In the genomic region with DNA sequence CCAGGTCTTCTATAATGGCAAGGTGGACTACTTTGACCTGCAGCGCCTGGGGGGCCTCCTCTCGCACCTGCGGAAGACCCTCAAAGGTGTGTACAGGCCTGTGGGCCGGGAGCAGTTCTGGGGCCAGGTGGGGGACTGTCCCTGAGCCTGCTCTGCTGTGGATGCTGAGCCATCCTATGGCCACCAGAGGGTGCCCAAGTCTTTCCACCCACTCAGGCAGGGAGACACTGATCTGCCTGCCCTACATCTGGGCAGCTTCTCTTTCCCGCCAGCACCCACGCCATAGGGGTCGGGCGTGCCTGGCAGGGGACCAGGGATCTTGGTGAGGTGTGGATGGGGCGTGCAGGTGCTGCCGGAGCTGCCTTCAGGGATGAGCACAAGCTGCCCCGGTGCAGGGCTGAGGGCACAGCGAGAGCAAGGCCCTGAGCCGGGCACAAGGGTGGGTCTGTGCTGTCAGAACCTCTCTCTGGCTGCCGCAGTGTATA, we compare ENCODE assay signal across 8 cellular contexts. TPM values are rescaled to one million over a fixed set of nuclear protein-coding genes. Genes with fewer than 3 reads are reported as not detected.
DNase-seq lines count a peak whose midpoint lies in the region; ATAC-seq and TF ChIP-seq lines count a peak whose summit lies in the region.

No MANE protein-coding gene starts in this region.

- no peak overlapping the region for H3K14ac ChIP-seq in neuronal stem cell (ENCODE audit: low read length)

- H3K9ac ChIP-seq in neuronal stem cell (ENCODE audit: low read depth, low read length, poor library complexity) = peak overlapping the region; percentile 67

- TF ChIP-seq POLR2A in uterus (IDR thresholded peaks at IDR 0.05) = no peak

- H3K27me3 ChIP-seq in neuronal stem cell (ENCODE audit: control insufficient read depth in 3 of 3, insufficient read depth in 3 of 3, low read depth in 1 of 3, low read length in 3 of 3) (no peaks in the 10 kb centered on the region), uterus (no peaks in the 10 kb centered on the region)

- ATAC-seq in HG03342 (IDR thresholded peaks at IDR 0.05; ENCODE audit: unreplicated experiment) = peak; percentile 82

- no TSS peak for BruUV-seq in OCI-LY7 (replicated peaks; lab: Mats Ljungman, UMichigan)

- no peak overlapping the region for H2BK12ac ChIP-seq in neuronal stem cell (ENCODE audit: low read length)

- no peak overlapping the region for H4K8ac ChIP-seq in neuronal stem cell (ENCODE audit: low read depth, low read length)

- no CpG with 5 or more reads among the region's 14 CpGs for WGBS in neuronal stem cell (ENCODE audit: extremely low coverage in 2 of 2, insufficient read length in 2 of 2, insufficient replicate concordance in 1 of 2), 2 donors

- no peak overlapping the region for H4K91ac ChIP-seq in neuronal stem cell (ENCODE audit: low read depth, low read length, poor library complexity)

- CTCF ChIA-PET in OCI-LY7 (lab: Charles Lee; ENCODE audit: unreplicated experiment) = no interaction called here

- H3K79me2 ChIP-seq in OCI-LY7 (ENCODE audit: insufficient read depth, low read depth, low read length) = no peaks in the 10 kb centered on the region

- H4K20me1 ChIP-seq in OCI-LY7 (ENCODE audit: insufficient read depth, low read length) = no peaks in the 10 kb centered on the region

- H3K4ac ChIP-seq in neuronal stem cell (ENCODE audit: low read length) = no peak overlapping the region

- DNase-seq in NK-92 treated with Interleukin-12 subunit alpha and Interleukin-12 subunit beta, amount 100 ng/mL, for 24 hours (lab: John Stamatoyannopoulos, UW) = peak; percentile 9
- DNase-seq in NK-92 (lab: John Stamatoyannopoulos, UW; ENCODE audit: unreplicated experiment) = no peak
- DNase-seq in OCI-LY7 (ENCODE audit: low spot score) = peak; percentile 76
- peak; percentile 69 for DNase-seq in activated T-cell treated with anti-CD3 and anti-CD28 coated beads, Interleukin-2, amount 50 U/mL, for 1 hour
- peak; percentile 49 for DNase-seq in fibroblast of gingiva (ENCODE audit: low read depth)
- DNase-seq in neuronal stem cell (ENCODE audit: low spot score) = peak; percentile 45
- peak; percentile 43 to 54 for DNase-seq in uterus

- peak overlapping the region; percentile 16 for H2BK5ac ChIP-seq in neuronal stem cell (ENCODE audit: low read length)

- H3K23ac ChIP-seq in neuronal stem cell (ENCODE audit: low read depth, low read length, poor library complexity) = no peak overlapping the region

- no peaks in the 10 kb centered on the region for H3K9me3 ChIP-seq in OCI-LY7 (ENCODE audit: low read length)
- H3K9me3 ChIP-seq in neuronal stem cell (replicated peaks in 1 of 2; ENCODE audit: control insufficient read depth in 2 of 2, insufficient read depth in 1 of 2, low read depth in 1 of 2, low read length in 2 of 2) = peaks cover 0 to 2% of the 10 kb centered on the region in 2 donors
- no peaks in the 10 kb centered on the region for H3K9me3 ChIP-seq in uterus

- no peak overlapping the region for H3K18ac ChIP-seq in neuronal stem cell (ENCODE audit: low read length)

- no peaks in the 10 kb centered on the region for H3K79me1 ChIP-seq in neuronal stem cell (ENCODE audit: low read depth, low read length)

- H2AK5ac ChIP-seq in neuronal stem cell (ENCODE audit: low read depth, low read length) = no peak overlapping the region

- H3K4me3 ChIP-seq in OCI-LY7 (ENCODE audit: low read depth, low read length, poor library complexity, severe bottlenecking) = no peak overlapping the region
- H3K4me3 ChIP-seq in neuronal stem cell (ENCODE audit: low read length in 2 of 2) = no peak overlapping the region
- H3K4me3 ChIP-seq in uterus = no peak overlapping the region

- no peak overlapping the region for H2BK15ac ChIP-seq in neuronal stem cell (ENCODE audit: low read length)

- H3K4me2 ChIP-seq in OCI-LY7 (ENCODE audit: low read length) (no peak overlapping the region), neuronal stem cell (ENCODE audit: insufficient read depth, low read length, poor library complexity, severe bottlenecking) (no peak overlapping the region)

- POLR2A ChIA-PET in OCI-LY7 (lab: Charles Lee) = interaction anchor here (0.6 kb wide), 1 partner anchor 119 kb away, joined by 4 read pairs; no protein-coding TSS in a partner anchor

- intact Hi-C loops in OCI-LY7 (cut with micrococcal nuclease; ENCODE audit: unreplicated experiment) (loop anchor here (1.0 to 5.0 kb wide), 3 partner anchors 16 to 204 kb away; partner anchors contain the start of gene AMIGO3), uterus (cut with DNase I; ENCODE audit: low total_unique reads) (loop anchor here (10.0 kb wide), 1 partner anchor 131 kb away; no protein-coding TSS in a partner anchor)

- H3K9me2 ChIP-seq in OCI-LY7 (ENCODE audit: insufficient read depth, low read length) = no peaks in the 10 kb centered on the region

- H2AFZ ChIP-seq in OCI-LY7 (ENCODE audit: low read length) (no peak overlapping the region), neuronal stem cell (ENCODE audit: low read length) (no peak overlapping the region)

- TF ChIP-seq CTCF in OCI-LY7 (conservative IDR thresholded peaks at IDR 0.05; ENCODE audit: low read length) (peak; percentile 81), uterus (IDR thresholded peaks at IDR 0.05) (peak; percentile 37 to 67 (median 54))

- H3K36me3 ChIP-seq in OCI-LY7 (ENCODE audit: insufficient read depth, low read length) (peaks cover 11% of the 10 kb centered on the region; the same call in 1 of the 2 replicates), neuronal stem cell (replicated peaks in 1 of 2; ENCODE audit: control insufficient read depth in 2 of 2, insufficient read depth in 2 of 2, low read length in 2 of 2) (peaks cover 15 to 43% of the 10 kb centered on the region in 2 donors), uterus (no peaks in the 10 kb centered on the region)

- no peak overlapping the region for H2BK120ac ChIP-seq in neuronal stem cell (ENCODE audit: low read depth, low read length)

- H3K27ac ChIP-seq in OCI-LY7 (ENCODE audit: low read depth, low read length, poor library complexity, severe bottlenecking) = no peak overlapping the region
- no peak overlapping the region for H3K27ac ChIP-seq in neuronal stem cell (replicated peaks; ENCODE audit: low read length)
- H3K27ac ChIP-seq in uterus = no peak overlapping the region

- no peaks in the 10 kb centered on the region for H3K4me1 ChIP-seq in OCI-LY7 (ENCODE audit: insufficient read depth, low read length, poor library complexity, severe bottlenecking)
- peaks cover 0 to 2% of the 10 kb centered on the region in 2 donors for H3K4me1 ChIP-seq in neuronal stem cell (ENCODE audit: control insufficient read depth in 2 of 2, insufficient read depth in 1 of 2, low read depth in 1 of 2, low read length in 2 of 2)
- no peaks in the 10 kb centered on the region for H3K4me1 ChIP-seq in uterus

RNA-seq across cellular contexts. Expression of gene RNF123, which starts 14.1 kb away (rescaled TPM):
- 20.8 and 39.2 TPM in 2 replicates for total RNA-seq in OCI-LY7 (2014; rRNA removed; shearing (Covaris generic))
- 48.4 and 50.6 TPM in 2 replicates for total RNA-seq in OCI-LY7 (2022)
- polyA plus RNA-seq in neuronal stem cell (2013, experiment 1 of 2) = 21.9 TPM
- polyA plus RNA-seq in neuronal stem cell (2013, experiment 2 of 2) = 20.9 TPM
- 10 to 100 TPM; 10.9 to 47.3 (median 25.3) TPM for total RNA-seq in uterus

RNA-seq across cellular contexts. Expression of gene MST1, which starts 14.2 kb away (rescaled TPM):
- 12.5 and 13.1 TPM in 2 replicates for total RNA-seq in OCI-LY7 (2014; rRNA removed; shearing (Covaris generic))
- total RNA-seq in OCI-LY7 (2022) = 24.2 and 26.2 TPM in 2 replicates
- 10.4 TPM for polyA plus RNA-seq in neuronal stem cell (2013, experiment 1 of 2)
- polyA plus RNA-seq in neuronal stem cell (2013, experiment 2 of 2) = 11.3 TPM
- 10 to 100 TPM in 2 of 4 donors, 1 to 10 TPM in 1, not detected in 1; 5.1 to 11.5 (median 10.4) TPM for total RNA-seq in uterus

RNA-seq across cellular contexts. Expression of gene AMIGO3, which starts 16.0 kb away (rescaled TPM):
- 2.9 and 4.4 TPM in 2 replicates for total RNA-seq in OCI-LY7 (2014; rRNA removed; shearing (Covaris generic))
- total RNA-seq in OCI-LY7 (2022) (0.80 TPM in 1 of 2 replicates, not detected in the other), uterus (not detected)
- polyA plus RNA-seq in neuronal stem cell (2013, experiment 1 of 2) = 1.0 TPM
- 0.93 TPM for polyA plus RNA-seq in neuronal stem cell (2013, experiment 2 of 2)

RNA-seq across cellular contexts. Expression of gene GMPPB, which starts 20.3 kb away (rescaled TPM):
- total RNA-seq in OCI-LY7 (2014; rRNA removed; shearing (Covaris generic)) = 40.7 and 43.6 TPM in 2 replicates
- total RNA-seq in OCI-LY7 (2022) (52.4 and 54.5 TPM in 2 replicates), uterus (10 to 100 TPM in 3 of 4 donors, 1 to 10 TPM in 1; 7.7 to 44.8 (median 27.1) TPM)
- 7.4 TPM for polyA plus RNA-seq in neuronal stem cell (2013, experiment 1 of 2)
- 7.4 TPM for polyA plus RNA-seq in neuronal stem cell (2013, experiment 2 of 2)

RNA-seq across cellular contexts. Expression of gene APEH, which starts 29.3 kb away (rescaled TPM):
- 94.8 and 112 TPM in 2 replicates for total RNA-seq in OCI-LY7 (2014; rRNA removed; shearing (Covaris generic))
- 132 and 133 TPM in 2 replicates for total RNA-seq in OCI-LY7 (2022)
- 50.1 TPM for polyA plus RNA-seq in neuronal stem cell (2013, experiment 1 of 2)
- 46.8 TPM for polyA plus RNA-seq in neuronal stem cell (2013, experiment 2 of 2)
- total RNA-seq in uterus = 10 to 100 TPM; 35.3 to 78.7 (median 61.4) TPM
